In genomic region chr2:195304310-195304709, GRCh38 we compare ENCODE assay signal across 9 cellular contexts.
DNase-seq lines count a peak whose midpoint lies in the region; ATAC-seq, FAIRE-seq and TF ChIP-seq lines count a peak whose summit lies in the region.
"Had no signal": no experiment of that assay in that cellular context is flagged by ENCODE, and none has a peak within 500 bp of the region (broad histone marks: within the 10 kb centered on the region; RNA-seq: fewer than 3 reads in every experiment).

No MANE protein-coding gene starts in this region.

- no peaks in the 10 kb centered on the region for H3K9me3 Mint-ChIP-seq in activated naive CD8-positive, alpha-beta T cell treated with anti-CD3 and anti-CD28 coated beads, Interleukin-2, amount 50 U/mL, for 24 hours
- H3K9me3 Mint-ChIP-seq: activated naive CD8-positive, alpha-beta T cell treated with anti-CD3 and anti-CD28 coated beads for 36 hours had no signal

- H3K4me2 ChIP-seq in keratinocyte (ENCODE audit: control insufficient read depth, extremely low read depth, insufficient read depth, low read depth, low read length) = no peak overlapping the region

- no peaks in the 10 kb centered on the region for H3K4me1 ChIP-seq in keratinocyte (ENCODE audit: control insufficient read depth, extremely low read depth, insufficient read depth, low read length)

- H3K4me3 ChIP-seq in keratinocyte (ENCODE audit: control insufficient read depth in 2 of 3, extremely low read depth in 1 of 3, insufficient read depth in 2 of 3, low read depth in 1 of 3, low read length in 3 of 3) = no peak overlapping the region

- H3K36me3 Mint-ChIP-seq in activated naive CD8-positive, alpha-beta T cell treated with anti-CD3 and anti-CD28 coated beads, Interleukin-2, amount 50 U/mL, for 24 hours (ENCODE audit: low read depth) = no peaks in the 10 kb centered on the region
- H3K36me3 Mint-ChIP-seq: activated naive CD8-positive, alpha-beta T cell treated with anti-CD3 and anti-CD28 coated beads for 36 hours had no signal

- no peaks in the 10 kb centered on the region for H3K27me3 ChIP-seq in keratinocyte (ENCODE audit: control insufficient read depth, extremely low read depth, insufficient read depth, low read length)

- H3K36me3 ChIP-seq in keratinocyte (ENCODE audit: control insufficient read depth in 2 of 2, extremely low read depth in 1 of 2, insufficient read depth in 2 of 2, low read length in 2 of 2) = no peaks in the 10 kb centered on the region

- H3K9me3 ChIP-seq in keratinocyte (ENCODE audit: control insufficient read depth, low read depth, low read length) = no peaks in the 10 kb centered on the region

- no peak overlapping the region for H3K4me3 Mint-ChIP-seq in activated naive CD8-positive, alpha-beta T cell treated with anti-CD3 and anti-CD28 coated beads, Interleukin-2, amount 50 U/mL, for 24 hours
- H3K4me3 Mint-ChIP-seq: activated naive CD8-positive, alpha-beta T cell treated with anti-CD3 and anti-CD28 coated beads for 36 hours had no signal

- POLR2A ChIA-PET in GM10248 (lab: Yijun Ruan, JAX) = no interaction called here

- H2AFZ ChIP-seq in keratinocyte (ENCODE audit: control insufficient read depth, low read length) = no peak overlapping the region

- dilution Hi-C loops in keratinocyte (cut with MboI; ENCODE audit: extremely low pct_ligation_motif_present, low sequenced_read_pairs) = no loop called here

- DNase-seq in GM10248 (ENCODE audit: extremely low spot score) = no peak
- DNase-seq in SW480 (ENCODE audit: low spot score) = peak; percentile 9
- DNase-seq in keratinocyte (ENCODE audit: low read depth, low spot score) = no peak
- no peak for DNase-seq in NCI-H345 treated with DMSO at 0.1 percent for 48 hours (lab: John Stamatoyannopoulos, UW; ENCODE audit: unreplicated experiment)
- no peak for DNase-seq in central memory CD4-positive, alpha-beta T cell
- DNase-seq in activated naive CD8-positive, alpha-beta T cell treated with anti-CD3 and anti-CD28 coated beads, Interleukin-2, amount 50 U/mL, for 24 hours = no peak
- DNase-seq in activated CD4-positive, alpha-beta T cell treated with anti-CD3 and anti-CD28 coated beads, Interleukin-2, amount 50 U/mL, for 4 hours = no peak
- DNase-seq: activated naive CD8-positive, alpha-beta T cell treated with anti-CD3 and anti-CD28 coated beads for 36 hours had no signal

- ATAC-seq in HG02885 (IDR thresholded peaks at IDR 0.05; ENCODE audit: poor library complexity, unreplicated experiment) = peak; percentile 46
- ATAC-seq in activated naive CD8-positive, alpha-beta T cell treated with anti-CD3 and anti-CD28 coated beads, Interleukin-2, amount 50 U/mL, for 24 hours = no peak

- H3K27ac ChIP-seq in keratinocyte (ENCODE audit: control insufficient read depth, insufficient read depth, low read length) = no peak overlapping the region

- no peaks in the 10 kb centered on the region for H4K20me1 ChIP-seq in keratinocyte (ENCODE audit: control insufficient read depth, extremely low read depth, insufficient read depth, low read length)

- H3K9ac ChIP-seq in keratinocyte (ENCODE audit: control insufficient read depth, extremely low read depth, insufficient read depth, low read length) = no peak overlapping the region

- CTCF ChIA-PET in GM10248 (lab: Yijun Ruan, JAX) = no interaction called here

- H3K27ac Mint-ChIP-seq in activated naive CD8-positive, alpha-beta T cell treated with anti-CD3 and anti-CD28 coated beads, Interleukin-2, amount 50 U/mL, for 24 hours = no peak overlapping the region
- H3K27ac Mint-ChIP-seq: activated naive CD8-positive, alpha-beta T cell treated with anti-CD3 and anti-CD28 coated beads for 36 hours had no signal

- no peaks in the 10 kb centered on the region for H3K27me3 Mint-ChIP-seq in activated naive CD8-positive, alpha-beta T cell treated with anti-CD3 and anti-CD28 coated beads, Interleukin-2, amount 50 U/mL, for 24 hours
- H3K27me3 Mint-ChIP-seq: activated naive CD8-positive, alpha-beta T cell treated with anti-CD3 and anti-CD28 coated beads for 36 hours had no signal

- H3K4me1 Mint-ChIP-seq in activated naive CD8-positive, alpha-beta T cell treated with anti-CD3 and anti-CD28 coated beads, Interleukin-2, amount 50 U/mL, for 24 hours = no peaks in the 10 kb centered on the region
- H3K4me1 Mint-ChIP-seq: activated naive CD8-positive, alpha-beta T cell treated with anti-CD3 and anti-CD28 coated beads for 36 hours had no signal

- FAIRE-seq in keratinocyte (lab: Jason Lieb, UNC) = no peak

- peak; percentile 22 for TF ChIP-seq CTCF in GM10248 (IDR thresholded peaks at IDR 0.05; ENCODE audit: control extremely low read depth, extremely low read depth, low read depth, missing control alignments)
- TF ChIP-seq CTCF in keratinocyte (optimal IDR thresholded peaks at IDR 0.05 in 1 of 3, IDR thresholded peaks at IDR 0.05 in 1 of 3, conservative IDR thresholded peaks at IDR 0.05 in 1 of 3; ENCODE audit: extremely low read depth in 1 of 3, insufficient read depth in 2 of 3, low read length in 3 of 3) = peak in 2 of 3 experiments; percentile 47 to 56

- no peaks in the 10 kb centered on the region for H3K79me2 ChIP-seq in keratinocyte (ENCODE audit: control insufficient read depth, insufficient read depth, low read length)

- H3K9me1 ChIP-seq in keratinocyte (ENCODE audit: control insufficient read depth, extremely low read depth, insufficient read depth, low read length) = no peaks in the 10 kb centered on the region
